In genomic region chr7:23234569-23235296, GRCh38 we compare ENCODE assay signal across 10 cellular contexts. TPM values are rescaled to one million over a fixed set of nuclear protein-coding genes. Genes with fewer than 3 reads are reported as not detected.
A peak's percentile ranks its signal among the peaks of the same experiment; 100 is the strongest.
DNase-seq lines count a peak whose midpoint lies in the region; ATAC-seq and TF ChIP-seq lines count a peak whose summit lies in the region.
"Had no signal": no experiment of that assay in that cellular context is flagged by ENCODE, and none has a peak within 500 bp of the region (broad histone marks: within the 10 kb centered on the region; RNA-seq: fewer than 3 reads in every experiment).

No MANE protein-coding gene starts in this region.

- H2AFZ ChIP-seq in GM23338 (peak overlapping the region; percentile 66), Loucy (ENCODE audit: low read length) (peak overlapping the region; percentile 12; the same call in 1 of the 2 replicates), neural progenitor cell (replicated peaks) (no peak overlapping the region)

- H3K4me3 Mint-ChIP-seq in GM23338 (no peak overlapping the region), neural progenitor cell (no peak overlapping the region)
- no peak overlapping the region for H3K4me3 Mint-ChIP-seq in activated T-cell treated with anti-CD3 and anti-CD28 coated beads, Interleukin-2, amount 50 U/mL, for 24 hours

- no peaks in the 10 kb centered on the region for H3K79me2 ChIP-seq in GM23338 (replicated peaks; ENCODE audit: insufficient read depth)
- no peaks in the 10 kb centered on the region for H3K79me2 ChIP-seq in Loucy (ENCODE audit: insufficient read depth, low read length)
- no peaks in the 10 kb centered on the region for H3K79me2 ChIP-seq in neural progenitor cell (ENCODE audit: low read depth)

- H3K9ac ChIP-seq in Loucy (ENCODE audit: low read depth, low read length, poor library complexity, severe bottlenecking) (no peak overlapping the region), neural progenitor cell (no peak overlapping the region)

- H3K36me3 Mint-ChIP-seq in GM23338 (ENCODE audit: low read depth), result no peaks in the 10 kb centered on the region
- no peaks in the 10 kb centered on the region for H3K36me3 Mint-ChIP-seq in neural progenitor cell
- no peaks in the 10 kb centered on the region for H3K36me3 Mint-ChIP-seq in activated T-cell treated with anti-CD3 and anti-CD28 coated beads, Interleukin-2, amount 50 U/mL, for 24 hours (ENCODE audit: low read depth)

- H3K27ac ChIP-seq in GM23338 (ENCODE audit: low read depth), result no peak overlapping the region
- no peak overlapping the region for H3K27ac ChIP-seq in neural progenitor cell

- intact Hi-C loops in mucosa of descending colon (cut with DNase I, micrococcal nuclease), result no loop called here

- H3K9me3 ChIP-seq in Loucy (ENCODE audit: insufficient read depth, low read depth, low read length) (no peaks in the 10 kb centered on the region), mucosa of descending colon (no peaks in the 10 kb centered on the region), neural progenitor cell (ENCODE audit: low read depth) (no peaks in the 10 kb centered on the region)

- peak; percentile 79 for ATAC-seq in GM18858 (IDR thresholded peaks at IDR 0.05; ENCODE audit: unreplicated experiment)
- ATAC-seq in GM23338, result no peak
- ATAC-seq in mucosa of descending colon, result peak; percentile 41

- H3K4me1 ChIP-seq in GM23338 (ENCODE audit: insufficient read depth) (no peaks in the 10 kb centered on the region), Loucy (ENCODE audit: insufficient read depth, low read length, poor library complexity, severe bottlenecking) (peaks cover 3% of the 10 kb centered on the region), mucosa of descending colon (ENCODE audit: low read depth) (no peaks in the 10 kb centered on the region), neural progenitor cell (peaks cover 6% of the 10 kb centered on the region)

- H3K4me1 Mint-ChIP-seq in GM23338, result peaks cover 4% of the 10 kb centered on the region
- H3K4me1 Mint-ChIP-seq in neural progenitor cell, result peaks cover 13% of the 10 kb centered on the region
- H3K4me1 Mint-ChIP-seq in activated T-cell treated with anti-CD3 and anti-CD28 coated beads, Interleukin-2, amount 50 U/mL, for 24 hours (ENCODE audit: low read depth), result peaks cover 9% of the 10 kb centered on the region

- H3F3A ChIP-seq in GM23338 (replicated peaks; ENCODE audit: low read depth), result no peaks in the 10 kb centered on the region
- H3F3A ChIP-seq in Loucy (ENCODE audit: low read depth), result no peaks in the 10 kb centered on the region
- peaks cover 10% of the 10 kb centered on the region for H3F3A ChIP-seq in neural progenitor cell (ENCODE audit: low read depth)

- H4K20me1 ChIP-seq in GM23338 (replicated peaks; ENCODE audit: insufficient read depth), result no peaks in the 10 kb centered on the region
- H4K20me1 ChIP-seq in Loucy (ENCODE audit: insufficient read depth, low read length, poor library complexity, severe bottlenecking), result no peaks in the 10 kb centered on the region
- no peaks in the 10 kb centered on the region for H4K20me1 ChIP-seq in neural progenitor cell (ENCODE audit: low read depth)

- no peaks in the 10 kb centered on the region for H3K9me2 ChIP-seq in GM23338 (ENCODE audit: insufficient read depth)
- no peaks in the 10 kb centered on the region for H3K9me2 ChIP-seq in Loucy (replicated peaks; ENCODE audit: low read depth, low read length)

- no peak overlapping the region for H3K4me2 ChIP-seq in GM23338
- no peak overlapping the region for H3K4me2 ChIP-seq in Loucy (ENCODE audit: low read depth, low read length, poor library complexity, severe bottlenecking)
- no peak overlapping the region for H3K4me2 ChIP-seq in neural progenitor cell

- H3K4me3 ChIP-seq in GM23338 (no peak overlapping the region), Loucy (ENCODE audit: low read length, poor library complexity, severe bottlenecking) (no peak overlapping the region), mucosa of descending colon (no peak overlapping the region), neural progenitor cell (no peak overlapping the region)

- no peaks in the 10 kb centered on the region for H3K9me3 Mint-ChIP-seq in GM23338
- H3K9me3 Mint-ChIP-seq in neural progenitor cell, result no peaks in the 10 kb centered on the region
- no peaks in the 10 kb centered on the region for H3K9me3 Mint-ChIP-seq in activated T-cell treated with anti-CD3 and anti-CD28 coated beads, Interleukin-2, amount 50 U/mL, for 24 hours

- no peak for TF ChIP-seq CTCF in GM23338 (conservative IDR thresholded peaks at IDR 0.05; ENCODE audit: low read depth in 2 of 2)
- no peak for TF ChIP-seq CTCF in Loucy (conservative IDR thresholded peaks at IDR 0.05; ENCODE audit: low read length)
- TF ChIP-seq CTCF in mucosa of descending colon (IDR thresholded peaks at IDR 0.05), result no peak
- no peak for TF ChIP-seq CTCF in neural progenitor cell (IDR thresholded peaks at IDR 0.05)

- H3K36me3 ChIP-seq in GM23338 (ENCODE audit: insufficient read depth) (no peaks in the 10 kb centered on the region), Loucy (ENCODE audit: insufficient read depth, low read length) (no peaks in the 10 kb centered on the region), mucosa of descending colon (ENCODE audit: low read depth) (no peaks in the 10 kb centered on the region), neural progenitor cell (no peaks in the 10 kb centered on the region)

- H3K27me3 ChIP-seq in GM23338 (ENCODE audit: insufficient read depth) (no peaks in the 10 kb centered on the region), Loucy (ENCODE audit: insufficient read depth, low read length, poor library complexity, severe bottlenecking) (no peaks in the 10 kb centered on the region), neural progenitor cell (no peaks in the 10 kb centered on the region)

- H3K27me3 Mint-ChIP-seq in GM23338 (ENCODE audit: insufficient read depth, low read depth, poor library complexity) (peaks cover 11% of the 10 kb centered on the region), neural progenitor cell (ENCODE audit: insufficient read depth, low read depth) (no peaks in the 10 kb centered on the region)
- H3K27me3 Mint-ChIP-seq in activated T-cell treated with anti-CD3 and anti-CD28 coated beads, Interleukin-2, amount 50 U/mL, for 24 hours, result no peaks in the 10 kb centered on the region

- H3K27ac Mint-ChIP-seq in GM23338, result no peak overlapping the region; the same call in 1 of the 2 replicates
- no peak overlapping the region for H3K27ac Mint-ChIP-seq in neural progenitor cell
- H3K27ac Mint-ChIP-seq in activated T-cell treated with anti-CD3 and anti-CD28 coated beads, Interleukin-2, amount 50 U/mL, for 24 hours, result no peak overlapping the region

- DNase-seq in GM23338 (ENCODE audit: low spot score), result no peak
- DNase-seq in mucosa of descending colon, result no peak
- DNase-seq in CD1c-positive myeloid dendritic cell (ENCODE audit: extremely low spot score), result no peak
- no peak for DNase-seq in NCI-H1105 (lab: John Stamatoyannopoulos, UW)
- no peak for DNase-seq in neural progenitor cell (ENCODE audit: low spot score)
- no peak for DNase-seq in activated T-cell treated with anti-CD3 and anti-CD28 coated beads, Interleukin-2, amount 50 U/mL, for 24 hours
- DNase-seq: cerebellar nuclear complex, NCI-H1930 had no signal

TF ChIP-seq in GM23338, 12 proteins besides CTCF, POLR2A, EP300 and RAD21 (continues in another document):
- TF ChIP-seq ETS1 (IDR thresholded peaks at IDR 0.05) (no peak), JUNB (IDR thresholded peaks at IDR 0.05; ENCODE audit: unreplicated experiment) (no peak), CREB1 (CRISPR knock-in tag; IDR thresholded peaks at IDR 0.05; ENCODE audit: low read depth) (no peak), ZNF331 (CRISPR knock-in tag; IDR thresholded peaks at IDR 0.05; ENCODE audit: low read depth) (no peak)

RNA-seq across cellular contexts. Expression of gene GPNMB, which starts 11.8 kb away (rescaled TPM):
- total RNA-seq in GM23338 (2014; rRNA removed; shearing (Covaris generic)), result 0.76 and 1.4 TPM in 2 replicates
- polyA plus RNA-seq in GM23338 (2016; fragmentation: Nextera tagmentation; extraction: Ambion mirVana), result 1.0 and 1.2 TPM in 2 replicates
- total RNA-seq in mucosa of descending colon (10 to 100 TPM; 21.3 to 77.8 (median 38.8) TPM), neural progenitor cell (ENCODE audit: low replicate concordance) (0.99 TPM in 1 of 2 replicates, not detected in the other)

RNA-seq across cellular contexts. Expression of gene NUP42, which starts 52.9 kb away (rescaled TPM):
- 42.7 and 44.7 TPM in 2 replicates for total RNA-seq in GM23338 (2014; rRNA removed; shearing (Covaris generic))
- 35.0 and 39.1 TPM in 2 replicates for polyA plus RNA-seq in GM23338 (2016; fragmentation: Nextera tagmentation; extraction: Ambion mirVana)
- total RNA-seq in mucosa of descending colon (10 to 100 TPM; 26.6 to 34.1 (median 27.6) TPM), neural progenitor cell (ENCODE audit: low replicate concordance) (60.1 and 67.7 TPM in 2 replicates)
